9 cellular contexts compared by ENCODE assay signal in the genomic region with DNA sequence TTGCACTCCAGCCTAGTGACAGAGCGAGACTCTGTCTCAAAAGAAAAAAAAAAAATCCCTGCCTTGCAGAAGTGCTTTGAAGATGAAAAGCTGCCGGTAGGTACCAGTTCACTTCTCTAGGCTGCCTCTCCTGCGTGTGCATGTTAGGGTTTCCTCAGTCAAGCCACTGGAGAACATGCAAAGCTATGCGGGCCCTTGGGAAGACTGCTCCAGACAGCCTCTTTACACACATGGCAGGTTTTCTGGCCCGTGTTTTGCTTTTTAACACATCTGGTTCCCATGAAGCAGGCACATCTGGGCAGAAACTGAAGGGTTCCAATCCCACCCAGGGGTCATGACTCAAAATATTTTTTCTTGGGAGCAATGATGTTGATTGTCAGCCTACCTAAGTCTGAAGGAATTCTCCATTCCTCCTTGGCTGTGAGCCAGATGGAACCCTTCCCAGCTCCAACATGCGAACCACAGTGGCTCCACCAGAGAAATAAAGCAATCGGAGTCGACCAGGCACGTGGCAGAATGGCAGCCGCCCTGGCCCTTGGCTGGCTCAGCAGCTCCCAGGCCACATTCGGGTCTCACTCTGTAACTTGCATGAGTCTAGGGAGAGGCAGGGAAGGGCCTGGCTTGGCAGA. TPM values are rescaled to one million over a fixed set of nuclear protein-coding genes. Genes with fewer than 3 reads are reported as not detected.
DNase-seq lines count a peak whose midpoint lies in the region; ATAC-seq and TF ChIP-seq lines count a peak whose summit lies in the region.
"Had no signal": no experiment of that assay in that cellular context is flagged by ENCODE, and none has a peak within 500 bp of the region (broad histone marks: within the 10 kb centered on the region; RNA-seq: fewer than 3 reads in every experiment).

No MANE protein-coding gene starts in this region.

- H3K9me3 ChIP-seq in hepatocyte (ENCODE audit: low read depth) (no peaks in the 10 kb centered on the region), tibial nerve (no peaks in the 10 kb centered on the region)

- WGBS in hepatocyte (ENCODE audit: low lambda C conversion rate, missing lambda C conversion rate), result 60% methylated on average over 11 of the region's 11 CpGs
- 33 to 35% methylated on average over 11 of the region's 11 CpGs for WGBS in tibial nerve, 2 donors

- H3K9me2 ChIP-seq in hepatocyte (replicated peaks; ENCODE audit: insufficient read depth), result no peaks in the 10 kb centered on the region

- H3K79me2 ChIP-seq in hepatocyte, result no peaks in the 10 kb centered on the region

- no peak for TF ChIP-seq POLR2A in tibial nerve (IDR thresholded peaks at IDR 0.05)

- no peak overlapping the region for H3K4me3 ChIP-seq in HFF-Myc (replicated peaks; ENCODE audit: low read depth, low read length)
- no peak overlapping the region for H3K4me3 ChIP-seq in astrocyte of the spinal cord (ENCODE audit: low read depth, low read length)
- no peak overlapping the region for H3K4me3 ChIP-seq in hepatocyte
- no peak overlapping the region for H3K4me3 ChIP-seq in tibial nerve

- H3K36me3 ChIP-seq in hepatocyte (replicated peaks; ENCODE audit: insufficient read depth, low read depth) (no peaks in the 10 kb centered on the region), tibial nerve (peaks cover 0 to 8% (median 0%) of the 10 kb centered on the region in 3 donors)

- no peak for ATAC-seq in HG02885 (IDR thresholded peaks at IDR 0.05; ENCODE audit: poor library complexity, unreplicated experiment)

- in situ Hi-C loops in astrocyte of the spinal cord (cut with HindIII; ENCODE audit: low sequenced_read_pairs) (no loop called here), KBM-7 (cut with MboI; ENCODE audit: low pct_unique_long_range_greater_than_20kb, low sequenced_read_pairs) (no loop called here)

- DNase-seq in HFF-Myc (ENCODE audit: extremely low read depth, low read depth) (peak; percentile 100), astrocyte of the spinal cord (ENCODE audit: low read depth, low spot score) (peak; percentile 94), hepatocyte (ENCODE audit: low spot score) (peak; percentile 69), tibial nerve (ENCODE audit: low spot score in 2 of 2) (peak; percentile 78 to 85), islet precursor cell (no peak), KBM-7 (no peak)
- DNase-seq in activated naive CD4-positive, alpha-beta T cell (lab: John Stamatoyannopoulos, UW), result no peak
- DNase-seq: NCI-H345 had no signal

- peak in 1 of 2 donors; percentile 47 for TF ChIP-seq EP300 in tibial nerve (IDR thresholded peaks at IDR 0.05)

- peaks cover 16% of the 10 kb centered on the region for H3K4me1 ChIP-seq in hepatocyte (ENCODE audit: insufficient read depth)
- peaks cover 4 to 71% (median 27%) of the 10 kb centered on the region in 4 donors for H3K4me1 ChIP-seq in tibial nerve

- H2AFZ ChIP-seq in hepatocyte, result no peak overlapping the region

- peak overlapping the region; percentile 80 for H3K27ac ChIP-seq in hepatocyte
- peak overlapping the region in 2 of 4 donors; percentile 0 to 75 for H3K27ac ChIP-seq in tibial nerve

- TF ChIP-seq CTCF in HFF-Myc (IDR thresholded peaks at IDR 0.05; ENCODE audit: low read depth, low read length, missing control alignments) (no peak), astrocyte of the spinal cord (IDR thresholded peaks at IDR 0.05; ENCODE audit: low read depth, low read length) (no peak), hepatocyte (IDR thresholded peaks at IDR 0.05; ENCODE audit: poor library complexity) (no peak), tibial nerve (IDR thresholded peaks at IDR 0.05) (no peak)

- H3K4me2 ChIP-seq in hepatocyte, result no peak overlapping the region

- H3K27me3 ChIP-seq in hepatocyte, result no peaks in the 10 kb centered on the region
- H3K27me3 ChIP-seq in tibial nerve, result no peaks in the 10 kb centered on the region

- H4K20me1 ChIP-seq in hepatocyte (ENCODE audit: insufficient read depth, poor library complexity, severe bottlenecking), result no peaks in the 10 kb centered on the region

RNA-seq across cellular contexts. Expression of a gene that starts 29.5 kb away (rescaled TPM):
- 5.4 and 7.3 TPM in 2 replicates for total RNA-seq in hepatocyte
- polyA plus RNA-seq in hepatocyte, result 19.5 and 21.4 TPM in 2 replicates
- total RNA-seq in tibial nerve, result 10 to 100 TPM; 67.5 to 96.6 (median 86.1) TPM

Comparison
In these comparisons a context has a peak if more than half of its experiments do, and no peak if none do; other contexts are left out.
1. DNase-seq: peak in HFF-Myc (single experiment), astrocyte of the spinal cord (single experiment), hepatocyte (single experiment) and tibial nerve (2 of 2); none in islet precursor cell (single experiment), KBM-7 (single experiment) and activated naive CD4-positive, alpha-beta T cell (0 of 4).